12 cellular contexts compared by ENCODE assay signal in the genomic region with DNA sequence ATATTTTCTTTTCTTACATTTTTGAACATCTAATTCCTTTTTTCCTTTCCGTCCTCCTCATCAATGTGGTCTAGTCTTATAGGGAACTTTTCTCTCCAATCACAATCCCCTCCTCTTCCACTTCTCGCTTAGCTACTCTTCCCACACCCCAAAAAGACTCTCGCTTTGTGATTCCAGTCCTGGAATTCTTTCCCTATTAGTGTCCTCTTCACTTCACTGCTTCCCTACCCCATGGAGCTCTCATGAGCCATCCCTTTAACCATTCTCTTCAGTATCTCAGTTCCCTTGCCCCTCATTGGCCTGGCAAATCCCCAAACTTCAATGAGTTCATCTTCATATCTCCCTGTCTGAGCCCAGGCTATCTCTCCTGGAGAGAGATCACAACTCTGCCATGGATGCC. TPM values are rescaled to one million over a fixed set of nuclear protein-coding genes. Genes with fewer than 3 reads are reported as not detected.
DNase-seq lines count a peak whose midpoint lies in the region; ATAC-seq, FAIRE-seq and TF ChIP-seq lines count a peak whose summit lies in the region.
"Had no signal": no experiment of that assay in that cellular context is flagged by ENCODE, and none has a peak within 500 bp of the region (broad histone marks: within the 10 kb centered on the region; RNA-seq: fewer than 3 reads in every experiment).

No MANE protein-coding gene starts in this region.

- H3K9me3 Mint-ChIP-seq in Calu3 (ENCODE audit: low read depth, unreplicated experiment) (no peaks in the 10 kb centered on the region), natural killer cell (no peaks in the 10 kb centered on the region)
- no peaks in the 10 kb centered on the region for H3K9me3 Mint-ChIP-seq in activated naive CD8-positive, alpha-beta T cell treated with anti-CD3 and anti-CD28 coated beads, Interleukin-2, amount 50 U/mL, for 24 hours

- no peaks in the 10 kb centered on the region for H3K27me3 Mint-ChIP-seq in Calu3 (ENCODE audit: unreplicated experiment)
- H3K27me3 Mint-ChIP-seq in activated naive CD8-positive, alpha-beta T cell treated with anti-CD3 and anti-CD28 coated beads, Interleukin-2, amount 50 U/mL, for 24 hours: no peaks in the 10 kb centered on the region
- no peaks in the 10 kb centered on the region for H3K27me3 Mint-ChIP-seq in natural killer cell (ENCODE audit: low read depth in 2 of 2)

- H3K4me3 Mint-ChIP-seq in Calu3 (ENCODE audit: low read depth, unreplicated experiment) (peak overlapping the region; percentile 2), natural killer cell (peak overlapping the region; percentile 100)
- H3K4me3 Mint-ChIP-seq in activated naive CD8-positive, alpha-beta T cell treated with anti-CD3 and anti-CD28 coated beads, Interleukin-2, amount 50 U/mL, for 24 hours: peak overlapping the region; percentile 92

- peaks cover 9% of the 10 kb centered on the region for H3K36me3 Mint-ChIP-seq in Calu3 (ENCODE audit: insufficient read depth, unreplicated experiment)
- H3K36me3 Mint-ChIP-seq in activated naive CD8-positive, alpha-beta T cell treated with anti-CD3 and anti-CD28 coated beads, Interleukin-2, amount 50 U/mL, for 24 hours (ENCODE audit: low read depth): peaks cover 11% of the 10 kb centered on the region
- H3K36me3 Mint-ChIP-seq in natural killer cell: peaks cover under 1% of the 10 kb centered on the region

- no peak for FAIRE-seq in urothelium cell line (lab: Jason Lieb, UNC)

- intact Hi-C loops in Calu3 (cut with micrococcal nuclease; ENCODE audit: unreplicated experiment): loop anchor here (5.0 kb wide), 1 partner anchor 54 kb away; a partner anchor contains a TSS
- intact Hi-C loops in natural killer cell (cut with micrococcal nuclease): loop anchor here (5.0 kb wide), 1 partner anchor 101 kb away; no protein-coding TSS in a partner anchor

- CTCF ChIA-PET in Calu3 (lab: Charles Lee): interaction anchor here (0.7 kb wide), 1 partner anchor 287 kb away, joined by 5 read pairs; no protein-coding TSS in a partner anchor

- H3K36me3 ChIP-seq in HAP-1 (replicated peaks): no peaks in the 10 kb centered on the region
- H3K36me3 ChIP-seq: esophagus muscularis mucosa had no signal

- TF ChIP-seq CTCF in Calu3 (IDR thresholded peaks at IDR 0.05; ENCODE audit: unreplicated experiment) (no peak), natural killer cell (IDR thresholded peaks at IDR 0.05) (no peak)

- no peaks in the 10 kb centered on the region for H3K9me3 ChIP-seq in HAP-1
- H3K9me3 ChIP-seq: esophagus muscularis mucosa had no signal

- peaks cover 3% of the 10 kb centered on the region; the same call in 1 of the 2 replicates for H3K4me1 ChIP-seq in HAP-1

- BruUV-seq in Calu3 (replicated peaks; lab: Mats Ljungman, UMichigan): no TSS peak

- no peak for ATAC-seq in activated naive CD8-positive, alpha-beta T cell treated with anti-CD3 and anti-CD28 coated beads, Interleukin-2, amount 50 U/mL, for 24 hours
- ATAC-seq in natural killer cell (no peak), HG02798 (IDR thresholded peaks at IDR 0.05; ENCODE audit: poor library complexity, unreplicated experiment) (no peak)

- no peak overlapping the region for H3K4me3 ChIP-seq in HAP-1

- DNase-seq in Calu3: no peak
- DNase-seq in HK-2 (ENCODE audit: unreplicated experiment): peak; percentile 36
- DNase-seq in activated naive CD8-positive, alpha-beta T cell treated with anti-CD3 and anti-CD28 coated beads, Interleukin-2, amount 50 U/mL, for 24 hours: no peak
- DNase-seq in natural killer cell: no peak
- DNase-seq in HAP-1 (ENCODE audit: low spot score in 2 of 2): no peak
- DNase-seq in middle frontal gyrus (ENCODE audit: extremely low spot score, low spot score): no peak
- DNase-seq in urothelium cell line (ENCODE audit: low spot score): no peak
- DNase-seq: activated CD4-positive, CD25-positive, alpha-beta regulatory T cell; anterior cingulate cortex; DMS 273 treated with DMSO at 0.1 percent for 48 hours had no signal

- H3K4me1 Mint-ChIP-seq in Calu3 (ENCODE audit: low read depth, unreplicated experiment): peaks cover 36% of the 10 kb centered on the region
- H3K4me1 Mint-ChIP-seq in activated naive CD8-positive, alpha-beta T cell treated with anti-CD3 and anti-CD28 coated beads, Interleukin-2, amount 50 U/mL, for 24 hours: peaks cover 77% of the 10 kb centered on the region
- peaks cover 66 to 69% of the 10 kb centered on the region in 2 donors for H3K4me1 Mint-ChIP-seq in natural killer cell

- H3K27me3 ChIP-seq in HAP-1 (ENCODE audit: low read depth): no peaks in the 10 kb centered on the region
- H3K27me3 ChIP-seq: esophagus muscularis mucosa had no signal

- peak overlapping the region; percentile 9 for H3K27ac Mint-ChIP-seq in Calu3 (ENCODE audit: unreplicated experiment)
- H3K27ac Mint-ChIP-seq in activated naive CD8-positive, alpha-beta T cell treated with anti-CD3 and anti-CD28 coated beads, Interleukin-2, amount 50 U/mL, for 24 hours: peak overlapping the region; percentile 92
- H3K27ac Mint-ChIP-seq in natural killer cell: peak overlapping the region; percentile 88 to 91

- in situ Hi-C loops in HAP-1 (cut with MboI; ENCODE audit: low sequenced_read_pairs): no loop called here

RNA-seq across cellular contexts. Expression of a gene that starts 55.3 kb away (rescaled TPM):
- total RNA-seq in Calu3 (2022) (4.4 and 5.8 TPM in 2 replicates), natural killer cell (10 to 100 TPM; 75.0 to 85.2 (median 82.0) TPM)

Comparison
In these comparisons a context has a peak if more than half of its experiments do, and no peak if none do; other contexts are left out.
1. H3K27ac Mint-ChIP-seq: peak in every context shown above with its lines; median percentile 92 in activated naive CD8-positive, alpha-beta T cell treated with anti-CD3 and anti-CD28 coated beads, Interleukin-2, amount 50 U/mL, for 24 hours; 90 in natural killer cell; 9 in Calu3.
2. H3K4me3 Mint-ChIP-seq: peak in every context shown above with its lines; median percentile 100 in natural killer cell; 92 in activated naive CD8-positive, alpha-beta T cell treated with anti-CD3 and anti-CD28 coated beads, Interleukin-2, amount 50 U/mL, for 24 hours; 2 in Calu3.
3. RNA of a gene that starts 55.3 kb away (total RNA-seq): 75.0 to 85.2 TPM in natural killer cell; 4.4 to 5.8 TPM in Calu3; every median in the first group is over 10 times any median in the second.